Comparison of ENCODE assay signal across 24 cellular contexts in the genomic region with DNA sequence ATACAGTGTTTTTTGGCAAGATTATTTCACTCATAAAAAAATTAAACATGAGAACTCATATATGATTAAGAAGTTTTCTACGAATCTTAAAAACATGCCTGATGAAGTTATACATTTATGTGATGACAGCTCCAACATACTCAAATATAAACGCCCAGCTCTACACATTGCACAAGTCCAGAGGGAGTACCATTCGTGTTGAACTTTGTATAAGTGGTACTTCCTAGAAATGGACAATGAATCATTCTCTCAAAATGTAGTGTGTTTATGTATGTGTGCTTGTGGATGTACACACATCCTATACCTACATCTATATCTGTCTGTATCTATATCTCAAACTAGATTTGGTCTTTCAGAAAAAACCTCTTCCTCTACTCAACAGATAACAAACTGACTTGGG.
DNase-seq lines count a peak whose midpoint lies in the region; ATAC-seq and TF ChIP-seq lines count a peak whose summit lies in the region.
"Had no signal": no experiment of that assay in that cellular context is flagged by ENCODE, and none has a peak within 500 bp of the region (broad histone marks: within the 10 kb centered on the region; RNA-seq: fewer than 3 reads in every experiment).

No MANE protein-coding gene starts in this region.

- CTCF ChIA-PET in AG04449 (lab: Yijun Ruan, JAX): interaction anchor here (0.8 to 1.7 kb wide), 2 partner anchors 8 to 601 kb away, joined by 3 read pairs; no protein-coding TSS in a partner anchor

- peaks cover 3% of the 10 kb centered on the region for H3K27me3 Mint-ChIP-seq in activated T-helper 17 cell treated with anti-CD3 and anti-CD28 coated beads, Interleukin-2, amount 50 U/mL, for 72 hours
- H3K27me3 Mint-ChIP-seq: natural killer cell treated with Interleukin-12 subunit alpha and Interleukin-12 subunit beta and Interleukin-15 and Interleukin-18, amount 100 ng/mL, for 72 hours had no signal

- H3K27ac Mint-ChIP-seq in activated T-helper 17 cell treated with anti-CD3 and anti-CD28 coated beads, Interleukin-2, amount 50 U/mL, for 72 hours: peak overlapping the region; percentile 58
- H3K27ac Mint-ChIP-seq: activated naive CD4-positive, alpha-beta T cell treated with anti-CD3 and anti-CD28 coated beads, Interleukin-2, amount 50 U/mL, for 24 hours; effector memory CD8-positive, alpha-beta T cell; GM23338; natural killer cell treated with Interleukin-12 subunit alpha and Interleukin-12 subunit beta and Interleukin-15 and Interleukin-18, amount 100 ng/mL, for 72 hours; T-helper 17 cell had no signal

- DNase-seq in AG04449 (ENCODE audit: low read depth, low spot score) (peak; percentile 16), foreskin keratinocyte (no peak), NCI-H524 (lab: John Stamatoyannopoulos, UW) (no peak), ureter (ENCODE audit: low spot score) (no peak), cerebellum (ENCODE audit: low spot score) (no peak)
- DNase-seq in central memory CD4-positive, alpha-beta T cell: no peak
- DNase-seq: effector memory CD8-positive, alpha-beta T cell; KBM-7; MM.1S; NCI-H146; NCI-H510A treated with DMSO at 0.1 percent for 48 hours; pancreas; SIG-M5; stimulated activated CD4-positive, alpha-beta T cell treated with anti-CD3 and anti-CD28 coated beads, Interleukin-12 subunit alpha, Interleukin-12 subunit beta, amount 100 ng/mL, for 4 hours; stimulated activated CD4-positive, alpha-beta T cell treated with anti-CD3 and anti-CD28 coated beads, Interleukin-4, amount 100 ng/mL, for 24 hours; stimulated activated naive CD4-positive, alpha-beta T cell; T-helper 17 cell had no signal

- ATAC-seq in GM18867 (IDR thresholded peaks at IDR 0.05; ENCODE audit: unreplicated experiment) (peak; percentile 5), foreskin keratinocyte (no peak)
- peak; percentile 68 for ATAC-seq in activated T-helper 17 cell treated with anti-CD3 and anti-CD28 coated beads, Interleukin-2, amount 50 U/mL, for 72 hours (replicated peaks)
- ATAC-seq: effector memory CD8-positive, alpha-beta T cell; esophagus mucosa; GM23338; pancreas; T-helper 17 cell had no signal

- no peaks in the 10 kb centered on the region for H3K9me3 Mint-ChIP-seq in activated T-helper 17 cell treated with anti-CD3 and anti-CD28 coated beads, Interleukin-2, amount 50 U/mL, for 72 hours
- H3K9me3 Mint-ChIP-seq: activated naive CD4-positive, alpha-beta T cell treated with anti-CD3 and anti-CD28 coated beads, Interleukin-2, amount 50 U/mL, for 24 hours; effector memory CD8-positive, alpha-beta T cell; GM23338; natural killer cell treated with Interleukin-12 subunit alpha and Interleukin-12 subunit beta and Interleukin-15 and Interleukin-18, amount 100 ng/mL, for 72 hours had no signal

- no peaks in the 10 kb centered on the region for H3K27me3 ChIP-seq in foreskin keratinocyte
- H3K27me3 ChIP-seq: pancreas had no signal

- no peak overlapping the region for H3K4me3 ChIP-seq in AG04449 (ENCODE audit: low read depth, low read length)
- H3K4me3 ChIP-seq: GM23338, pancreas had no signal

- no peaks in the 10 kb centered on the region for H3K36me3 Mint-ChIP-seq in activated T-helper 17 cell treated with anti-CD3 and anti-CD28 coated beads, Interleukin-2, amount 50 U/mL, for 72 hours (ENCODE audit: low read depth)
- H3K36me3 Mint-ChIP-seq: activated naive CD4-positive, alpha-beta T cell treated with anti-CD3 and anti-CD28 coated beads, Interleukin-2, amount 50 U/mL, for 24 hours; CD14-positive monocyte; natural killer cell treated with Interleukin-12 subunit alpha and Interleukin-12 subunit beta and Interleukin-15 and Interleukin-18, amount 100 ng/mL, for 72 hours had no signal

- H3K4me1 ChIP-seq in foreskin keratinocyte: peaks cover 3% of the 10 kb centered on the region
- H3K4me1 ChIP-seq: pancreas had no signal

- POLR2A ChIA-PET in AG04449 (lab: Yijun Ruan, JAX): no interaction called here

- no peak overlapping the region for H3K4me3 Mint-ChIP-seq in activated T-helper 17 cell treated with anti-CD3 and anti-CD28 coated beads, Interleukin-2, amount 50 U/mL, for 72 hours
- H3K4me3 Mint-ChIP-seq: activated naive CD4-positive, alpha-beta T cell treated with anti-CD3 and anti-CD28 coated beads, Interleukin-2, amount 50 U/mL, for 24 hours; CD14-positive monocyte; effector memory CD8-positive, alpha-beta T cell; GM23338; natural killer cell treated with Interleukin-12 subunit alpha and Interleukin-12 subunit beta and Interleukin-15 and Interleukin-18, amount 100 ng/mL, for 72 hours; T-helper 17 cell had no signal

- peak overlapping the region; percentile 70 for H3K27ac ChIP-seq in foreskin keratinocyte
- H3K27ac ChIP-seq: pancreas had no signal

- H3K4me1 Mint-ChIP-seq in activated T-helper 17 cell treated with anti-CD3 and anti-CD28 coated beads, Interleukin-2, amount 50 U/mL, for 72 hours: no peaks in the 10 kb centered on the region
- H3K4me1 Mint-ChIP-seq: activated naive CD4-positive, alpha-beta T cell treated with anti-CD3 and anti-CD28 coated beads, Interleukin-2, amount 50 U/mL, for 24 hours; CD14-positive monocyte had no signal

- TF ChIP-seq CTCF in AG04449 (IDR thresholded peaks at IDR 0.05; ENCODE audit: insufficient read depth, low read length, missing control alignments) (no peak), foreskin keratinocyte (conservative IDR thresholded peaks at IDR 0.05) (no peak)
